8 cellular contexts compared by ENCODE assay signal in genomic region chr12:48936379-48936979, GRCh38. TPM values are rescaled to one million over a fixed set of nuclear protein-coding genes. Genes with fewer than 3 reads are reported as not detected.
A peak's percentile ranks its signal among the peaks of the same experiment; 100 is the strongest.
DNase-seq lines count a peak whose midpoint lies in the region; ATAC-seq, FAIRE-seq and TF ChIP-seq lines count a peak whose summit lies in the region.

No MANE protein-coding gene starts in this region.

- no peaks in the 10 kb centered on the region for H3K4me1 ChIP-seq in GM23248 (ENCODE audit: insufficient read depth)
- no peaks in the 10 kb centered on the region for H3K4me1 ChIP-seq in H1 (replicated peaks in 1 of 4; ENCODE audit: control insufficient read depth in 3 of 4, insufficient read depth in 4 of 4, low read length in 3 of 4)

- H3K23me2 ChIP-seq in H1 (ENCODE audit: low read depth, low read length): no peaks in the 10 kb centered on the region

- H3K79me1 ChIP-seq in H1 (ENCODE audit: low read depth, low read length): no peaks in the 10 kb centered on the region

- H3K27me3 ChIP-seq in GM23248 (replicated peaks; ENCODE audit: insufficient read depth) (no peaks in the 10 kb centered on the region), H1 (replicated peaks in 1 of 4; ENCODE audit: control insufficient read depth in 3 of 4, extremely low read depth in 1 of 4, insufficient read depth in 3 of 4, low read length in 3 of 4) (no peaks in the 10 kb centered on the region)

- H3K14ac ChIP-seq in H1 (ENCODE audit: insufficient read length): no peak overlapping the region

- no peak overlapping the region for H2BK120ac ChIP-seq in H1 (replicated peaks; ENCODE audit: low read depth, low read length)

- TF ChIP-seq EP300 in H1 (IDR thresholded peaks at IDR 0.05; ENCODE audit: borderline replicate concordance in 1 of 2, low read depth in 2 of 2, low read length in 2 of 2): no peak

- no peak overlapping the region for H3K27ac ChIP-seq in GM23248
- H3K27ac ChIP-seq in H1 (ENCODE audit: low read depth, low read length): no peak overlapping the region

- no peak overlapping the region for H2BK12ac ChIP-seq in H1 (ENCODE audit: low read depth, low read length)

- peak; percentile 84 to 97 (median 93) for TF ChIP-seq CTCF in H1 (IDR thresholded peaks at IDR 0.05; ENCODE audit: control extremely low read depth in 1 of 3, insufficient read depth in 1 of 3, low read depth in 1 of 3, low read length in 3 of 3)

- peak; percentile 66 for FAIRE-seq in H1 (lab: Jason Lieb, UNC)

- H4K5ac ChIP-seq in H1 (ENCODE audit: insufficient read length, low read depth, low read length): no peak overlapping the region

- H3K23ac ChIP-seq in H1 (ENCODE audit: insufficient read length): no peak overlapping the region

- H3K9me2 ChIP-seq in GM23248 (ENCODE audit: insufficient read depth): no peaks in the 10 kb centered on the region

- no peak overlapping the region for H3K56ac ChIP-seq in H1 (replicated peaks; ENCODE audit: insufficient read length, low read depth, low read length)

- H2BK5ac ChIP-seq in H1 (ENCODE audit: low read depth, low read length): no peak overlapping the region

- no peak overlapping the region for H3K18ac ChIP-seq in H1 (ENCODE audit: extremely low read depth, low read length)

- no peak overlapping the region for H3K4ac ChIP-seq in H1 (replicated peaks; ENCODE audit: insufficient read length, low read depth, low read length)

- H4K20me1 ChIP-seq in GM23248 (ENCODE audit: insufficient read depth) (no peaks in the 10 kb centered on the region; the same call in 1 of the 2 replicates), H1 (replicated peaks in 1 of 2; ENCODE audit: control insufficient read depth in 1 of 2, insufficient read depth in 2 of 2, low read length in 2 of 2) (peaks cover 14 to 29% of the 10 kb centered on the region in 2 experiments)

- DNase-seq in AML-193 (lab: John Stamatoyannopoulos, UW) (peak; percentile 24 to 26), GM23248 (peak; percentile 79), NOMO-1 (lab: John Stamatoyannopoulos, UW; ENCODE audit: unreplicated experiment in 2 of 2) (peak; percentile 7 to 28), H1 (ENCODE audit: low read depth in 1 of 2, low spot score in 2 of 2) (peak; percentile 63 to 97), midbrain (lab: John Stamatoyannopoulos, UW) (peak; percentile 70)
- DNase-seq in activated CD8-positive, alpha-beta memory T cell treated with anti-CD3 and anti-CD28 coated beads for 4 hours (ENCODE audit: low read depth in 2 of 2): peak; percentile 62 to 74
- DNase-seq in stimulated activated CD8-positive, alpha-beta memory T cell treated with anti-CD3 and anti-CD28 coated beads, Interleukin-4, amount 100 ng/mL, for 4 hours (ENCODE audit: low read depth in 2 of 2, low spot score in 1 of 2): peak; percentile 61 to 84

- no peak overlapping the region for H2AFZ ChIP-seq in GM23248
- no peak overlapping the region for H2AFZ ChIP-seq in H1 (ENCODE audit: low read length)

- CTCF ChIA-PET in H1 (lab: Charles Lee; ENCODE audit: partially characterized antibody): interaction anchor here (0.6 to 20.2 kb wide), 37 partner anchors 11 to 367 kb away, joined by 3 to 280 read pairs (median 4); partner anchors contain the start of genes ARF3, DDN, DDX23 and FKBP11

- no peak for TF ChIP-seq POLR2A in H1 (IDR thresholded peaks at IDR 0.05; ENCODE audit: control extremely low read depth in 1 of 2, low read depth in 2 of 2, low read length in 2 of 2)

- TF ChIP-seq RAD21 in H1 (IDR thresholded peaks at IDR 0.05 in 1 of 2, conservative IDR thresholded peaks at IDR 0.05 in 1 of 2; ENCODE audit: low read depth in 2 of 2, low read length in 2 of 2): peak; percentile 67 to 72

- peaks cover 54% of the 10 kb centered on the region for H3K79me2 ChIP-seq in GM23248 (ENCODE audit: insufficient read depth)
- H3K79me2 ChIP-seq in H1 (ENCODE audit: control insufficient read depth in 1 of 2, insufficient read depth in 2 of 2, low read length in 2 of 2): peaks cover 0 to 5% of the 10 kb centered on the region in 2 experiments; a peak in 1 of 4 replicates

- H3K4me2 ChIP-seq in GM23248 (ENCODE audit: unreplicated experiment) (no peak overlapping the region), H1 (ENCODE audit: insufficient read depth in 1 of 2, low read depth in 2 of 2, low read length in 2 of 2) (no peak overlapping the region)

- H2BK20ac ChIP-seq in H1 (ENCODE audit: low read length): no peak overlapping the region

- no peak for ATAC-seq in HG03139 (IDR thresholded peaks at IDR 0.05; ENCODE audit: unreplicated experiment)

- no peak overlapping the region for H3K9ac ChIP-seq in GM23248
- H3K9ac ChIP-seq in H1 (replicated peaks in 1 of 4; ENCODE audit: extremely low read depth in 1 of 4, low read depth in 3 of 4, low read length in 3 of 4): no peak overlapping the region

- no peak overlapping the region for H4K91ac ChIP-seq in H1 (replicated peaks; ENCODE audit: insufficient read length, low read length)

- H2BK15ac ChIP-seq in H1 (ENCODE audit: low read length): no peak overlapping the region

- H3K36me3 ChIP-seq in GM23248 (ENCODE audit: low read depth) (peaks cover 21% of the 10 kb centered on the region; the same call in 1 of the 2 replicates), H1 (ENCODE audit: control insufficient read depth in 2 of 4, insufficient read depth in 4 of 4, low read length in 3 of 4) (peaks cover 33 to 82% (median 57%) of the 10 kb centered on the region in 4 experiments)

- peaks cover 19% of the 10 kb centered on the region for H3F3A ChIP-seq in GM23248 (ENCODE audit: insufficient read depth)

- no peak overlapping the region for H4K8ac ChIP-seq in H1 (ENCODE audit: extremely low read depth, insufficient read depth, low read length)

- H3K4me3 ChIP-seq in GM23248 (no peak overlapping the region), H1 (ENCODE audit: extremely low read depth in 1 of 4, insufficient read depth in 2 of 4, low read depth in 3 of 4, low read length in 4 of 4) (no peak overlapping the region)

- in situ Hi-C loops in GM23248 (cut with MboI): no loop called here

- H2AK5ac ChIP-seq in H1 (ENCODE audit: low read depth, low read length): no peak overlapping the region

- H3K9me3 ChIP-seq in GM23248 (ENCODE audit: low read depth): no peaks in the 10 kb centered on the region
- no peaks in the 10 kb centered on the region for H3K9me3 ChIP-seq in H1 (ENCODE audit: insufficient read depth in 2 of 2, low read depth in 1 of 2, low read length in 1 of 2)

- POLR2A ChIA-PET in H1 (lab: Charles Lee; ENCODE audit: partially characterized antibody): interaction anchor here (1.0 to 8.6 kb wide), 13 partner anchors 8 to 85 kb away, joined by 3 to 49 read pairs (median 5); partner anchors contain the start of genes ARF3, DDX23, FKBP11 and RND1

RNA-seq across cellular contexts. Expression of gene FKBP11, which starts 11.2 kb away (rescaled TPM):
- 17.4 and 28.1 TPM in 2 replicates for total RNA-seq in GM23248 (2014; rRNA removed; shearing (Covaris generic))
- polyA plus RNA-seq in GM23248 (2016; fragmentation: Nextera tagmentation; extraction: Ambion mirVana): 158 and 159 TPM in 2 replicates
- total RNA-seq in H1 (2021; fragmentation: NEBNext Ultra II Directional; extraction: Animal tissue kit (Norgen Biotek cat#: 25700)): 65.1 and 75.6 TPM in 2 replicates
- 45.7 and 53.9 TPM in 2 replicates for polyA plus RNA-seq in H1 (2011; rRNA removed)
- 41.4 TPM for polyA plus RNA-seq in H1 (2011; cell fraction: cytosol; rRNA removed)
- 74.7 TPM for polyA plus RNA-seq in H1 (2011; cell fraction: nucleus; rRNA removed)
- polyA plus RNA-seq in H1 (2012, experiment 1 of 2): 69.5 to 77.3 TPM (median 76.2 TPM) in 4 replicates
- 75.8 TPM for polyA plus RNA-seq in H1 (2012, experiment 2 of 2)
- polyA plus RNA-seq in H1 (2013, experiment 1 of 2): 133 TPM
- 163 TPM for polyA plus RNA-seq in H1 (2013, experiment 2 of 2)
- polyA minus RNA-seq in H1 (2011; rRNA and poly(A)+ RNA removed): 31.9 and 35.7 TPM in 2 replicates
- polyA minus RNA-seq in H1 (2011; cell fraction: cytosol; rRNA and poly(A)+ RNA removed): 34.4 TPM
- polyA minus RNA-seq in H1 (2011; cell fraction: nucleus; rRNA and poly(A)+ RNA removed): 30.8 TPM

RNA-seq across cellular contexts. Expression of gene ARF3, which starts 20.8 kb away (rescaled TPM):
- total RNA-seq in GM23248 (2014; rRNA removed; shearing (Covaris generic)): 55.3 and 87.7 TPM in 2 replicates
- 65.0 and 71.7 TPM in 2 replicates for polyA plus RNA-seq in GM23248 (2016; fragmentation: Nextera tagmentation; extraction: Ambion mirVana)
- total RNA-seq in H1 (2021; fragmentation: NEBNext Ultra II Directional; extraction: Animal tissue kit (Norgen Biotek cat#: 25700)): 250 and 251 TPM in 2 replicates
- polyA plus RNA-seq in H1 (2011; rRNA removed): 231 and 262 TPM in 2 replicates
- polyA plus RNA-seq in H1 (2011; cell fraction: cytosol; rRNA removed): 269 TPM
- polyA plus RNA-seq in H1 (2011; cell fraction: nucleus; rRNA removed): 156 TPM
- polyA plus RNA-seq in H1 (2012, experiment 1 of 2): 234 to 285 TPM (median 262 TPM) in 4 replicates
- polyA plus RNA-seq in H1 (2012, experiment 2 of 2): 231 TPM
- polyA plus RNA-seq in H1 (2013, experiment 1 of 2): 84.2 TPM
- 90.0 TPM for polyA plus RNA-seq in H1 (2013, experiment 2 of 2)
- polyA minus RNA-seq in H1 (2011; rRNA and poly(A)+ RNA removed): 191 and 260 TPM in 2 replicates
- 89.5 TPM for polyA minus RNA-seq in H1 (2011; cell fraction: cytosol; rRNA and poly(A)+ RNA removed)
- 68.0 TPM for polyA minus RNA-seq in H1 (2011; cell fraction: nucleus; rRNA and poly(A)+ RNA removed)

RNA-seq across cellular contexts. Expression of gene WNT10B, which starts 35.1 kb away (rescaled TPM):
- 0.32 TPM in 1 of 2 replicates, not detected in the other for total RNA-seq in GM23248 (2014; rRNA removed; shearing (Covaris generic))
- polyA plus RNA-seq in GM23248 (2016; fragmentation: Nextera tagmentation; extraction: Ambion mirVana) (0.29 and 0.61 TPM in 2 replicates), H1 (2011; rRNA removed) (1.8 and 1.9 TPM in 2 replicates)
- 0.25 and 0.26 TPM in 2 replicates for total RNA-seq in H1 (2021; fragmentation: NEBNext Ultra II Directional; extraction: Animal tissue kit (Norgen Biotek cat#: 25700))
- 1.5 TPM for polyA plus RNA-seq in H1 (2011; cell fraction: cytosol; rRNA removed)
- 1.5 TPM for polyA plus RNA-seq in H1 (2011; cell fraction: nucleus; rRNA removed)
- polyA plus RNA-seq in H1 (2012, experiment 1 of 2): 0.76 to 1.6 TPM (median 1.5 TPM) in 4 replicates
- 1.1 TPM for polyA plus RNA-seq in H1 (2012, experiment 2 of 2)
- polyA plus RNA-seq in H1 (2013, experiment 1 of 2): 0.04 TPM
- polyA plus RNA-seq in H1 (2013, experiment 2 of 2): 0.06 TPM
- 0.16 and 0.54 TPM in 2 replicates for polyA minus RNA-seq in H1 (2011; rRNA and poly(A)+ RNA removed)
- 1.6 TPM for polyA minus RNA-seq in H1 (2011; cell fraction: cytosol; rRNA and poly(A)+ RNA removed)
- polyA minus RNA-seq in H1 (2011; cell fraction: nucleus; rRNA and poly(A)+ RNA removed): 0.30 TPM

RNA-seq across cellular contexts. Expression of gene WNT1, which starts 41.6 kb away (rescaled TPM):
- not detected in 2 replicates for total RNA-seq in GM23248 (2014; rRNA removed; shearing (Covaris generic))
- polyA plus RNA-seq in GM23248 (2016; fragmentation: Nextera tagmentation; extraction: Ambion mirVana): not detected in 2 replicates
- total RNA-seq in H1 (2021; fragmentation: NEBNext Ultra II Directional; extraction: Animal tissue kit (Norgen Biotek cat#: 25700)): not detected in 2 replicates
- polyA plus RNA-seq in H1 (2011; rRNA removed): not detected in 2 replicates
- not detected for polyA plus RNA-seq in H1 (2011; cell fraction: cytosol; rRNA removed)
- polyA plus RNA-seq in H1 (2011; cell fraction: nucleus; rRNA removed): not detected
- polyA plus RNA-seq in H1 (2012, experiment 1 of 2): not detected in 4 replicates
- not detected for polyA plus RNA-seq in H1 (2012, experiment 2 of 2)
- not detected for polyA plus RNA-seq in H1 (2013, experiment 1 of 2)
- not detected for polyA plus RNA-seq in H1 (2013, experiment 2 of 2)
- not detected in 2 replicates for polyA minus RNA-seq in H1 (2011; rRNA and poly(A)+ RNA removed)
- polyA minus RNA-seq in H1 (2011; cell fraction: cytosol; rRNA and poly(A)+ RNA removed): not detected
- not detected for polyA minus RNA-seq in H1 (2011; cell fraction: nucleus; rRNA and poly(A)+ RNA removed)

Comparison
In these comparisons a context has a peak if more than half of its experiments do, and no peak if none do; other contexts are left out.
1. DNase-seq: peak in every context shown above with its lines; median percentile 80 in H1; 79 in GM23248; 72 in stimulated activated CD8-positive, alpha-beta memory T cell treated with anti-CD3 and anti-CD28 coated beads, Interleukin-4, amount 100 ng/mL, for 4 hours; 70 in midbrain; 68 in activated CD8-positive, alpha-beta memory T cell treated with anti-CD3 and anti-CD28 coated beads for 4 hours; 25 in AML-193; 18 in NOMO-1.